Comparison of ENCODE assay signal across 8 cellular contexts in genomic region chr15:51281368-51281967, GRCh38. TPM values are rescaled to one million over a fixed set of nuclear protein-coding genes. Genes with fewer than 3 reads are reported as not detected.
DNase-seq lines count a peak whose midpoint lies in the region; ATAC-seq and TF ChIP-seq lines count a peak whose summit lies in the region.

No MANE protein-coding gene starts in this region.

- no peak overlapping the region for H3K27ac Mint-ChIP-seq in activated CD8-positive, alpha-beta T cell treated with anti-CD3 and anti-CD28 coated beads for 36 hours

- H3K27me3 Mint-ChIP-seq in activated CD8-positive, alpha-beta T cell treated with anti-CD3 and anti-CD28 coated beads for 36 hours = peaks cover 7% of the 10 kb centered on the region

- H3K4me1 ChIP-seq in MM.1S (ENCODE audit: low read length) (peaks cover 16% of the 10 kb centered on the region), heart left ventricle (peaks cover 0 to 25% (median 0%) of the 10 kb centered on the region in 12 donors)

- H4K20me1 ChIP-seq in MM.1S (ENCODE audit: insufficient read depth, low read length) = no peaks in the 10 kb centered on the region

- no peaks in the 10 kb centered on the region for H3K27me3 ChIP-seq in MM.1S (replicated peaks; ENCODE audit: insufficient read depth, low read length)
- peaks cover 0 to 9% (median 0%) of the 10 kb centered on the region in 9 donors for H3K27me3 ChIP-seq in heart left ventricle

- no peaks in the 10 kb centered on the region for H3K4me1 Mint-ChIP-seq in activated CD8-positive, alpha-beta T cell treated with anti-CD3 and anti-CD28 coated beads for 36 hours (ENCODE audit: low read depth)

- H2AFZ ChIP-seq in MM.1S (ENCODE audit: low read length) = no peak overlapping the region

- 29 to 49% (median 34%) methylated on average over 4 of the region's 4 CpGs for WGBS in heart left ventricle, 4 donors

- H3F3A ChIP-seq in MM.1S (ENCODE audit: insufficient read depth, low read length) = peaks cover 13% of the 10 kb centered on the region; the same call in 1 of the 2 replicates

- no peak overlapping the region for H3K4me3 ChIP-seq in MM.1S (ENCODE audit: low read length)
- H3K4me3 ChIP-seq in heart left ventricle = no peak overlapping the region

- H3K9me3 Mint-ChIP-seq in activated CD8-positive, alpha-beta T cell treated with anti-CD3 and anti-CD28 coated beads for 36 hours = no peaks in the 10 kb centered on the region

- H3K36me3 Mint-ChIP-seq in activated CD8-positive, alpha-beta T cell treated with anti-CD3 and anti-CD28 coated beads for 36 hours (ENCODE audit: low read depth) = no peaks in the 10 kb centered on the region

- in situ Hi-C loops in GM13977 (cut with MboI; ENCODE audit: low pct_unique_long_range_greater_than_20kb, low sequenced_read_pairs, unreplicated experiment) = no loop called here

- no peaks in the 10 kb centered on the region for H3K9me2 ChIP-seq in MM.1S (replicated peaks; ENCODE audit: insufficient read depth, low read length)

- CTCF ChIA-PET in activated CD8-positive, alpha-beta T cell treated with anti-CD3 and anti-CD28 coated beads for 36 hours (lab: Charles Lee) = interaction anchor here (1.1 to 3.4 kb wide), 5 partner anchors 25 to 221 kb away, joined by 3 to 11 read pairs (median 4); no protein-coding TSS in a partner anchor

- no peak overlapping the region for H3K4me3 Mint-ChIP-seq in activated CD8-positive, alpha-beta T cell treated with anti-CD3 and anti-CD28 coated beads for 36 hours

- no peak for ATAC-seq in activated CD8-positive, alpha-beta T cell treated with anti-CD3 and anti-CD28 coated beads for 36 hours
- ATAC-seq in heart left ventricle (peak; percentile 68 to 94 (median 92)), HG03439 (IDR thresholded peaks at IDR 0.05; ENCODE audit: unreplicated experiment) (no peak)

- H3K4me2 ChIP-seq in MM.1S (ENCODE audit: low read depth, low read length) = no peak overlapping the region

- intact Hi-C loops in activated CD8-positive, alpha-beta T cell treated with anti-CD3 and anti-CD28 coated beads for 36 hours (cut with micrococcal nuclease) = no loop called here
- intact Hi-C loops in heart left ventricle (cut with DNase I) = loop anchor here (1.0 to 2.0 kb wide), 2 partner anchors 99 to 100 kb away; no protein-coding TSS in a partner anchor

- H3K36me3 ChIP-seq in MM.1S (replicated peaks; ENCODE audit: insufficient read depth, low read length) = no peaks in the 10 kb centered on the region
- no peaks in the 10 kb centered on the region for H3K36me3 ChIP-seq in heart left ventricle

- H3K9ac ChIP-seq in MM.1S (ENCODE audit: low read length) = no peak overlapping the region

- H3K27ac ChIP-seq in MM.1S (ENCODE audit: low read length) (no peak overlapping the region), heart left ventricle (peak overlapping the region in 3 of 12 donors; percentile 3 to 44 (median 25))

- no peaks in the 10 kb centered on the region for H3K79me2 ChIP-seq in MM.1S (ENCODE audit: low read length)

- POLR2A ChIA-PET in activated CD8-positive, alpha-beta T cell treated with anti-CD3 and anti-CD28 coated beads for 36 hours (lab: Charles Lee) = no interaction called here

- H3K9me3 ChIP-seq in MM.1S (replicated peaks; ENCODE audit: insufficient read depth, low read length) = no peaks in the 10 kb centered on the region
- no peaks in the 10 kb centered on the region for H3K9me3 ChIP-seq in heart left ventricle

- DNase-seq in AG20443 (ENCODE audit: low spot score) (peak; percentile 83), GM13977 (ENCODE audit: low spot score) (no peak), MM.1S (peak; percentile 34), heart left ventricle (peak; percentile 57 to 81 (median 71)), putamen (ENCODE audit: low spot score) (peak; percentile 70)
- DNase-seq in activated CD8-positive, alpha-beta T cell treated with anti-CD3 and anti-CD28 coated beads for 36 hours = peak; percentile 47
- no peak for DNase-seq in activated naive CD4-positive, alpha-beta T cell treated with Interleukin-2 at 50 U/mL for 16 hours

- TF ChIP-seq CTCF in GM13977 (IDR thresholded peaks at IDR 0.05; ENCODE audit: extremely low read depth, insufficient read depth, missing control alignments) (peak; percentile 78), MM.1S (IDR thresholded peaks at IDR 0.05; ENCODE audit: low read length) (peak; percentile 59), heart left ventricle (IDR thresholded peaks at IDR 0.05) (peak; percentile 64 to 81 (median 78))
- TF ChIP-seq CTCF in activated CD8-positive, alpha-beta T cell treated with anti-CD3 and anti-CD28 coated beads for 36 hours (IDR thresholded peaks at IDR 0.05) = no peak

- no peak for TF ChIP-seq POLR2A in heart left ventricle (IDR thresholded peaks at IDR 0.05)

RNA-seq across cellular contexts. Expression of gene CYP19A1, which starts 56.9 kb away (rescaled TPM):
- total RNA-seq in activated CD8-positive, alpha-beta T cell treated with anti-CD3 and anti-CD28 coated beads for 36 hours = not detected
- 1 to 10 TPM in 4 of 9 donors, under 1 TPM in 5; 0.21 to 5.4 (median 0.83) TPM for total RNA-seq in heart left ventricle
- polyA plus RNA-seq in heart left ventricle = under 1 TPM; 0.15 to 0.43 TPM

RNA-seq across cellular contexts. Expression of gene GLDN, which starts 60.0 kb away (rescaled TPM):
- total RNA-seq in activated CD8-positive, alpha-beta T cell treated with anti-CD3 and anti-CD28 coated beads for 36 hours = not detected
- 10 to 100 TPM in 7 of 9 donors, 1 to 10 TPM in 2; 7.2 to 15.3 (median 10.4) TPM for total RNA-seq in heart left ventricle
- 1 to 10 TPM; 1.1 to 2.9 TPM for polyA plus RNA-seq in heart left ventricle

Comparison
In these comparisons a context has a peak if more than half of its experiments do, and no peak if none do; other contexts are left out.
1. DNase-seq: peak in AG20443 (single experiment), MM.1S (single experiment), activated CD8-positive, alpha-beta T cell treated with anti-CD3 and anti-CD28 coated beads for 36 hours (single experiment), heart left ventricle (5 of 5) and putamen (single experiment); none in GM13977 (single experiment) and activated naive CD4-positive, alpha-beta T cell treated with Interleukin-2 at 50 U/mL for 16 hours (single experiment).
2. ATAC-seq: peak in heart left ventricle (4 of 4); none in activated CD8-positive, alpha-beta T cell treated with anti-CD3 and anti-CD28 coated beads for 36 hours (single experiment) and HG03439 (single experiment).
3. RNA of gene GLDN, which starts 60.0 kb away (total RNA-seq): 7.2 to 15.3 TPM in heart left ventricle; not detected in activated CD8-positive, alpha-beta T cell treated with anti-CD3 and anti-CD28 coated beads for 36 hours; every median in the first group is over 4 times any median in the second.